ENCODE assay signal across 31 cellular contexts in genomic region chr12:81161680-81162079, GRCh38.
"Had no signal": no experiment of that assay in that cellular context is flagged by ENCODE, and none has a peak within 500 bp of the region (broad histone marks: within the 10 kb centered on the region; RNA-seq: fewer than 3 reads in every experiment).

No MANE protein-coding gene starts in this region.

- DNase-seq: activated CD4-positive, alpha-beta T cell treated with anti-CD3 and anti-CD28 coated beads for 36 hours; activated CD4-positive, alpha-beta T cell treated with anti-CD3 and anti-CD28 coated beads, Interleukin-2, amount 10 ng/mL, durations not matched to agents 7 days and 5 days; activated CD4-positive, alpha-beta T cell treated with anti-CD3 and anti-CD28 coated beads, Interleukin-2, amount 50 U/mL, for 48 hours; activated CD8-positive, alpha-beta T cell treated with anti-CD3 and anti-CD28 coated beads, Interleukin-2, amount 10 ng/mL, durations not matched to agents 7 days and 5 days; activated gamma-delta T cell treated with Interleukin-2 at 50 U/mL for 16 hours; activated naive CD4-positive, alpha-beta T cell treated with anti-CD3 and anti-CD28 coated beads, Interleukin-2, amount 10 ng/mL, durations not matched to agents 7 days and 5 days; activated naive CD8-positive, alpha-beta T cell treated with anti-CD3 and anti-CD28 coated beads, Interleukin-2, amount 50 U/mL, for 24 hours; activated T-cell treated with anti-CD3 and anti-CD28 coated beads, Interleukin-2, amount 50 U/mL, for 24 hours; anterior cingulate cortex; caudate nucleus; Kasumi-1; KG1; MG63; NCI-H1048; NCI-H1105 treated with DMSO at 0.1 percent for 48 hours; NCI-H1436 treated with DMSO at 0.1 percent for 48 hours; NCI-H1694 treated with DMSO at 0.1 percent for 48 hours; NCI-H2029; NCI-H345; NCI-H510A; NCI-H526; NCI-H748 treated with DMSO at 0.1 percent for 48 hours; NK-92 treated with Interleukin-12 subunit alpha and Interleukin-12 subunit beta, amount 100 ng/mL, for 24 hours; PC-9; SHP77; SJCRH30; T1000 had no signal

- H3K9me3 ChIP-seq: MG63, SJCRH30 had no signal

- H3K4me3 ChIP-seq: MG63, PC-9, SJCRH30, SK-N-MC had no signal

- FAIRE-seq: bronchial epithelial cell, RCC 7860 had no signal

- H3K36me3 ChIP-seq: MG63 had no signal

- H3K4me1 ChIP-seq: SJCRH30 had no signal

- ATAC-seq: activated CD4-positive, alpha-beta T cell treated with anti-CD3 and anti-CD28 coated beads for 36 hours; activated CD8-positive, alpha-beta T cell treated with anti-CD3 and anti-CD28 coated beads, Interleukin-2, amount 10 ng/mL, durations not matched to agents 7 days and 5 days; activated naive CD8-positive, alpha-beta T cell treated with anti-CD3 and anti-CD28 coated beads, Interleukin-2, amount 50 U/mL, for 24 hours had no signal

- H3K27me3 ChIP-seq: MG63, SJCRH30 had no signal

- H3K27ac ChIP-seq: PC-9, RWPE1, SJCRH30, SK-N-MC had no signal
